Comparison of ENCODE assay signal across 8 cellular contexts in the genomic region with DNA sequence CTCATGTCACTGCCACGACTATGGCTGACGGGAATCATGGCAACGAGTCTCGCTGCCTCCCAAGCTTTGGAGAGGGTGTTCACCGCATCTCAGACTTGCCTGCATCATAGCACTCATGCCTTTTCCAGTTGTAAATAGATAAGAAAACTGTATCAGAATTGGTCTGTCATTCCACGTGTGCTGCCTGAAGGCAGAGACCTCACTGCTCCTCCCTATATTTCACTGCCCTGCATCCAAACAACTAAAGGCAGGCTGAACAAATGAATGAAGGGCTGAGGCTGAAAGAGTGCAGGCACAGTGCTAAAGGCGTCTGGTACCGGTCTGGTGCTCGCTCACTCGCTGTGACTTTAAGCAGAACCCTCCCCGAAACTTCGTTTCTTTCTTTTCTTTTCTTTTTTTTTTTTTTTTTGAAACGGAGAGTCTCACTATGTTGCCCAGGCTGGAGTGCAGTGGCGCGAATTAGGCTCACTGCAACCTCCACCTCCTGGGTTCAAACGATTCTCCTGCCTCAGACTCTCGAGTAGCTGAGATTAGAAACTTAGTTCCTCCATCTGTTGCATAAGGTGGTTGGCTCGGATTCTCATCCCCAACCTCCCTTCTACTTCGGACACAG. TPM values are rescaled to one million over a fixed set of nuclear protein-coding genes. Genes with fewer than 3 reads are reported as not detected.
DNase-seq lines count a peak whose midpoint lies in the region; ATAC-seq and TF ChIP-seq lines count a peak whose summit lies in the region.

No MANE protein-coding gene starts in this region.

- H3K27ac ChIP-seq in SJSA1 = no peak overlapping the region; the same call in 1 of the 2 replicates

- DNase-seq in BE2C (no peak), SJSA1 (ENCODE audit: low read depth in 1 of 2, low spot score in 2 of 2) (peak in 1 of 2 experiments; percentile 7), fibroblast of the aortic adventitia (ENCODE audit: low read depth) (peak; percentile 72), retinal pigment epithelial cell (ENCODE audit: low read depth) (no peak), NCI-H510A (lab: John Stamatoyannopoulos, UW) (no peak), mucosa of gallbladder (ENCODE audit: low spot score) (no peak)
- no peak for DNase-seq in activated CD4-positive, alpha-beta T cell treated with anti-CD3 and anti-CD28 coated beads for 1 hour

- peak; percentile 4 for ATAC-seq in GM21447 (IDR thresholded peaks at IDR 0.05; ENCODE audit: unreplicated experiment)

- H3K4me1 ChIP-seq in BE2C = no peaks in the 10 kb centered on the region
- H3K4me1 ChIP-seq in SJSA1 (replicated peaks) = peaks cover 12% of the 10 kb centered on the region

- H3K4me3 ChIP-seq in BE2C (ENCODE audit: low read depth, low read length) (peak overlapping the region; percentile 78), SJSA1 (peak overlapping the region; percentile 84), fibroblast of the aortic adventitia (ENCODE audit: low read depth, low read length) (peak overlapping the region; percentile 99), retinal pigment epithelial cell (ENCODE audit: low read length) (peak overlapping the region; percentile 89)

- H3K9me3 ChIP-seq in BE2C = no peaks in the 10 kb centered on the region
- H3K9me3 ChIP-seq in SJSA1 (replicated peaks) = no peaks in the 10 kb centered on the region

- no peak for TF ChIP-seq CTCF in BE2C (IDR thresholded peaks at IDR 0.05; ENCODE audit: low read depth, low read length)
- no peak for TF ChIP-seq CTCF in fibroblast of the aortic adventitia (IDR thresholded peaks at IDR 0.05; ENCODE audit: insufficient read depth, low read length)
- TF ChIP-seq CTCF in retinal pigment epithelial cell (conservative IDR thresholded peaks at IDR 0.05; ENCODE audit: low read depth, low read length) = no peak

- H3K27me3 ChIP-seq in BE2C = no peaks in the 10 kb centered on the region
- H3K27me3 ChIP-seq in SJSA1 (replicated peaks) = no peaks in the 10 kb centered on the region

- H3K36me3 ChIP-seq in BE2C = no peaks in the 10 kb centered on the region
- H3K36me3 ChIP-seq in SJSA1 = peaks cover 3% of the 10 kb centered on the region

RNA-seq across cellular contexts. Expression of gene EIF2B3, which starts 0.5 kb away (rescaled TPM):
- polyA plus RNA-seq in BE2C (2012; ENCODE audit: insufficient read depth, insufficient read length, low read depth) = 20.5 TPM
- 66.5 and 67.4 TPM in 2 replicates for total RNA-seq in SJSA1 (2014; rRNA removed; shearing (Covaris generic))
- total RNA-seq in fibroblast of the aortic adventitia (ENCODE audit: low replicate concordance) (39.0 and 43.4 TPM in 2 replicates), mucosa of gallbladder (19.3 TPM)

RNA-seq across cellular contexts. Expression of gene HECTD3, which starts 25.3 kb away (rescaled TPM):
- polyA plus RNA-seq in BE2C (2012; ENCODE audit: insufficient read depth, insufficient read length, low read depth) = 11.2 TPM
- 16.4 and 30.4 TPM in 2 replicates for total RNA-seq in SJSA1 (2014; rRNA removed; shearing (Covaris generic))
- total RNA-seq in fibroblast of the aortic adventitia (ENCODE audit: low replicate concordance) = 28.5 and 161 TPM in 2 replicates
- 59.6 TPM for total RNA-seq in mucosa of gallbladder

RNA-seq across cellular contexts. Expression of gene UROD, which starts 26.2 kb away (rescaled TPM):
- polyA plus RNA-seq in BE2C (2012; ENCODE audit: insufficient read depth, insufficient read length, low read depth) = 80.2 TPM
- 91.3 and 114 TPM in 2 replicates for total RNA-seq in SJSA1 (2014; rRNA removed; shearing (Covaris generic))
- 114 and 152 TPM in 2 replicates for total RNA-seq in fibroblast of the aortic adventitia (ENCODE audit: low replicate concordance)
- total RNA-seq in mucosa of gallbladder = 53.5 TPM
